Comparison of ENCODE assay signal across 8 cellular contexts in genomic region chr17:79728169-79728907, GRCh38. TPM values are rescaled to one million over a fixed set of nuclear protein-coding genes. Genes with fewer than 3 reads are reported as not detected.
DNase-seq lines count a peak whose midpoint lies in the region; ATAC-seq and TF ChIP-seq lines count a peak whose summit lies in the region.

No MANE protein-coding gene starts in this region.

- H3K4me3 ChIP-seq in BJ (ENCODE audit: low read depth, low read length) (peak overlapping the region; percentile 14), H7 (ENCODE audit: insufficient read depth, low read depth, low read length) (no peak overlapping the region), kidney epithelial cell (ENCODE audit: low read depth, low read length) (no peak overlapping the region)

- TF ChIP-seq CTCF in BJ (IDR thresholded peaks at IDR 0.05; ENCODE audit: insufficient read depth, low read depth, low read length) (no peak), kidney epithelial cell (IDR thresholded peaks at IDR 0.05; ENCODE audit: insufficient read depth, low read length, poor library complexity, severe bottlenecking) (no peak)

- no peak for ATAC-seq in GM21390 (IDR thresholded peaks at IDR 0.05; ENCODE audit: unreplicated experiment)

- CTCF ChIA-PET in BJ (lab: Yijun Ruan, JAX) = interaction anchor here (0.8 to 2.6 kb wide), 6 partner anchors 12 to 672 kb away, joined by 3 to 14 read pairs (median 4); no protein-coding TSS in a partner anchor

- POLR2A ChIA-PET in BJ (lab: Charles Lee) = interaction anchor here (0.6 kb wide), 1 partner anchor 39 kb away, joined by 5 read pairs; no protein-coding TSS in a partner anchor

- H3K27me3 ChIP-seq in BJ (ENCODE audit: control insufficient read depth, insufficient read depth, low read length) (no peaks in the 10 kb centered on the region), H7 (ENCODE audit: control insufficient read depth, insufficient read depth, low read length) (no peaks in the 10 kb centered on the region), kidney epithelial cell (ENCODE audit: control insufficient read depth, insufficient read depth, low read length) (no peaks in the 10 kb centered on the region)

- DNase-seq in BJ (ENCODE audit: low read depth) (peak; percentile 43), H7 (peak; percentile 97), NCI-H2171 treated with DMSO at 0.1 percent for 48 hours (lab: John Stamatoyannopoulos, UW) (peak; percentile 92), cerebellar nuclear complex (lab: John Stamatoyannopoulos, UW) (peak; percentile 11 to 92), kidney epithelial cell (ENCODE audit: low read depth) (peak; percentile 58)
- peak; percentile 81 for DNase-seq in activated CD4-positive, CD25-positive, alpha-beta regulatory T cell treated with anti-CD3 and anti-CD28 coated beads, Interleukin-2, amount 50 U/mL, for 72 hours
- DNase-seq in stimulated activated CD4-positive, alpha-beta T cell treated with anti-CD3 and anti-CD28 coated beads, Interleukin-15, amount 100 ng/mL, for 48 hours (ENCODE audit: low read depth in 2 of 2) = peak; percentile 76 to 78

- H3K36me3 ChIP-seq in BJ (ENCODE audit: control insufficient read depth, insufficient read depth, low read length) (no peaks in the 10 kb centered on the region), H7 (replicated peaks; ENCODE audit: control insufficient read depth, insufficient read depth, low read length) (no peaks in the 10 kb centered on the region), kidney epithelial cell (ENCODE audit: control insufficient read depth, insufficient read depth, low read length) (no peaks in the 10 kb centered on the region)

RNA-seq across cellular contexts. Expression of gene ENPP7, which starts 2.4 kb away (rescaled TPM):
- not detected in 2 replicates for polyA plus RNA-seq in BJ (2011; rRNA removed)
- not detected in 2 replicates for polyA minus RNA-seq in BJ (2011; rRNA and poly(A)+ RNA removed)
- not detected in 2 replicates for total RNA-seq in H7 (2014; rRNA removed; shearing (Covaris generic))
- total RNA-seq in kidney epithelial cell = not detected in 2 replicates

RNA-seq across cellular contexts. Expression of gene CBX2, which starts 49.6 kb away (rescaled TPM):
- 0.74 and 1.5 TPM in 2 replicates for polyA plus RNA-seq in BJ (2011; rRNA removed)
- polyA minus RNA-seq in BJ (2011; rRNA and poly(A)+ RNA removed) = 1.3 and 1.8 TPM in 2 replicates
- 89.1 and 97.4 TPM in 2 replicates for total RNA-seq in H7 (2014; rRNA removed; shearing (Covaris generic))
- total RNA-seq in kidney epithelial cell = 11.9 and 15.8 TPM in 2 replicates

Comparison
In these comparisons a context has a peak if more than half of its experiments do, and no peak if none do; other contexts are left out.
1. DNase-seq: peak in every context shown above with its lines; median percentile 97 in H7; 92 in NCI-H2171 treated with DMSO at 0.1 percent for 48 hours; 81 in activated CD4-positive, CD25-positive, alpha-beta regulatory T cell treated with anti-CD3 and anti-CD28 coated beads, Interleukin-2, amount 50 U/mL, for 72 hours; 77 in stimulated activated CD4-positive, alpha-beta T cell treated with anti-CD3 and anti-CD28 coated beads, Interleukin-15, amount 100 ng/mL, for 48 hours; 58 in kidney epithelial cell; 52 in cerebellar nuclear complex; 43 in BJ.